26 cellular contexts compared by ENCODE assay signal in genomic region chr13:101695870-101696516, GRCh38.
A peak's percentile ranks its signal among the peaks of the same experiment; 100 is the strongest.
DNase-seq lines count a peak whose midpoint lies in the region; ATAC-seq and TF ChIP-seq lines count a peak whose summit lies in the region.
"Had no signal": no experiment of that assay in that cellular context is flagged by ENCODE, and none has a peak within 500 bp of the region (broad histone marks: within the 10 kb centered on the region; RNA-seq: fewer than 3 reads in every experiment).

No MANE protein-coding gene starts in this region.

- peak; percentile 17 for DNase-seq in GM04504 (ENCODE audit: low read depth)
- DNase-seq in NCI-H2171 treated with DMSO at 0.1 percent for 48 hours (lab: John Stamatoyannopoulos, UW) = peak; percentile 81
- peak in 2 of 5 donors; percentile 32 to 47 for DNase-seq in heart left ventricle
- DNase-seq in stromal cell of bone marrow (ENCODE audit: low read depth) = peak; percentile 29
- DNase-seq in COLO829 (ENCODE audit: low spot score) = no peak
- DNase-seq in DMS53 treated with DMSO at 0.1 percent for 48 hours (lab: John Stamatoyannopoulos, UW; ENCODE audit: unreplicated experiment) = no peak
- DNase-seq in iPS-NIHi7 (ENCODE audit: extremely low spot score) = no peak
- DNase-seq: activated CD4-positive, alpha-beta memory T cell treated with anti-CD3 and anti-CD28 coated beads for 36 hours; activated CD4-positive, alpha-beta T cell treated with anti-CD3 and anti-CD28 coated beads for 1 hour; activated CD8-positive, alpha-beta memory T cell treated with anti-CD3 and anti-CD28 coated beads, Interleukin-2, amount 50 U/mL, for 4 hours; activated naive CD4-positive, alpha-beta T cell treated with anti-CD3 and anti-CD28 coated beads, Interleukin-2, amount 10 ng/mL, durations not matched to agents 7 days and 5 days; adrenal gland; CD4-positive, CD25-positive, alpha-beta regulatory T cell; cerebellar nuclear complex; dermis blood vessel endothelial cell; GM23248; islet precursor cell; Kasumi-1; NCI-H524 treated with DMSO at 0.1 percent for 48 hours; NK-92 treated with Interleukin-12 subunit alpha and Interleukin-12 subunit beta, amount 100 ng/mL, for 24 hours; PC-3; sigmoid colon; stimulated activated CD4-positive, alpha-beta T cell treated with anti-CD3 and anti-CD28 coated beads, Interleukin-4, amount 100 ng/mL, for 4 hours; T-helper 17 cell had no signal

- no peak for TF ChIP-seq POLR2A in heart left ventricle (IDR thresholded peaks at IDR 0.05)

- H3K36me3 ChIP-seq in heart left ventricle = no peaks in the 10 kb centered on the region
- H3K36me3 ChIP-seq: adrenal gland, esophagus muscularis mucosa, sigmoid colon had no signal

- peaks cover 0 to 23% (median 0%) of the 10 kb centered on the region in 12 donors for H3K4me1 ChIP-seq in heart left ventricle
- H3K4me1 ChIP-seq: parathyroid adenoma, sigmoid colon had no signal

- whole genome bisulfite sequencing in heart left ventricle, 4 donors = 78 to 89% (median 84%) methylated on average over 4 of the region's 4 CpGs

- no peak for TF ChIP-seq CTCF in heart left ventricle (IDR thresholded peaks at IDR 0.05)

- no peak overlapping the region for H3K27ac ChIP-seq in heart left ventricle
- H3K27ac ChIP-seq: adrenal gland, GM23248, parathyroid adenoma had no signal

- H3K4me3 ChIP-seq in heart left ventricle = no peak overlapping the region
- H3K4me3 ChIP-seq: adrenal gland, esophagus muscularis mucosa, GM23248, sigmoid colon had no signal

- ATAC-seq in heart left ventricle = peak in 3 of 4 donors; percentile 35 to 58 (median 55)
- ATAC-seq: PC-3, T-helper 17 cell had no signal

- no peaks in the 10 kb centered on the region for H3K9me3 ChIP-seq in heart left ventricle
- H3K9me3 ChIP-seq: adrenal gland, esophagus muscularis mucosa, sigmoid colon had no signal

- no peaks in the 10 kb centered on the region for H3K27me3 ChIP-seq in heart left ventricle
- H3K27me3 ChIP-seq: adrenal gland, esophagus muscularis mucosa, sigmoid colon had no signal

- intact Hi-C loops in heart left ventricle (cut with DNase I) = loop anchor here in 1 of 10 donors (5.0 kb wide), 1 partner anchor 69 kb away; no protein-coding TSS in a partner anchor

Comparison
In these comparisons a context has a peak if more than half of its experiments do, and no peak if none do; other contexts are left out.
1. DNase-seq: peak in GM04504 (single experiment), NCI-H2171 treated with DMSO at 0.1 percent for 48 hours (single experiment) and stromal cell of bone marrow (single experiment); none in COLO829 (single experiment), DMS53 treated with DMSO at 0.1 percent for 48 hours (single experiment) and iPS-NIHi7 (single experiment).